Comparison of ENCODE assay signal across 13 cellular contexts in the genomic region with DNA sequence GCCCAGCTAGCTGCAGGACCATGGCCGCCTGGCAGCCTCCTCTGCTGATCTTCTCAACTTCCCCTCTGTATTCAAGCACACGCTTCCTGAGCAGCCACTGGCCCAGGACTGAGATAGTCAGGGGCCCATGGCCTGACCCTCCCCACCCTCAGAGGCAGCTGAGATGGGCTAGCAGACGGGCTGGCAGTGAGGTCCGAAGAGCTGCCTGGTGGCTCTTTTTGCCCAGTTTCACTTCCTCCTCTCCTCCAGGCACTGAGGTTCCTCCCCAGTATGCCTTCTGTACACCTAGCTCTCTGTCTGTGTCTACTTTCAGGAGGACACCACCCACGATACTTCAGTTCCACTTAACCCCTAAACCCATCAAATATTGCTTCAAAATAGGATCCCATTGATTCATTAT.
DNase-seq lines count a peak whose midpoint lies in the region; ATAC-seq and TF ChIP-seq lines count a peak whose summit lies in the region.
"Had no signal": no experiment of that assay in that cellular context is flagged by ENCODE, and none has a peak within 500 bp of the region (broad histone marks: within the 10 kb centered on the region; RNA-seq: fewer than 3 reads in every experiment).

No MANE protein-coding gene starts in this region.

- H3K9me3 ChIP-seq in stomach (no peaks in the 10 kb centered on the region), testis (no peaks in the 10 kb centered on the region)
- H3K9me3 ChIP-seq: left lung, sigmoid colon had no signal

- peak; percentile 34 for DNase-seq in GM13976 (ENCODE audit: low spot score)
- peak; percentile 88 for DNase-seq in RPMI8226
- DNase-seq in stomach = no peak
- no peak for DNase-seq in testis
- DNase-seq in KBM-7 = no peak
- DNase-seq in AML-193 (lab: John Stamatoyannopoulos, UW) = no peak
- DNase-seq: sigmoid colon; stimulated activated naive CD4-positive, alpha-beta T cell had no signal

- H3K4me1 ChIP-seq in stomach (peaks cover 9 to 36% (median 19%) of the 10 kb centered on the region in 4 donors), testis (peaks cover 7% of the 10 kb centered on the region)

- in situ Hi-C loops in GM13976 (cut with MboI; ENCODE audit: low sequenced_read_pairs, unreplicated experiment) (loop anchor here (25.0 kb wide), 2 partner anchors 824 to 1274 kb away; partner anchors contain the start of gene IGFBP3), KBM-7 (cut with MboI; ENCODE audit: low pct_unique_long_range_greater_than_20kb, low sequenced_read_pairs) (no loop called here)

- TF ChIP-seq CTCF in GM13976 (IDR thresholded peaks at IDR 0.05; ENCODE audit: borderline replicate concordance, control extremely low read depth, extremely low read depth, insufficient read depth, missing control alignments) (no peak), stomach (IDR thresholded peaks at IDR 0.05) (no peak), testis (IDR thresholded peaks at IDR 0.05) (no peak)

- no peak for TF ChIP-seq EP300 in stomach (IDR thresholded peaks at IDR 0.05)

- ATAC-seq in GM19467 (IDR thresholded peaks at IDR 0.05; ENCODE audit: unreplicated experiment) (peak; percentile 96), HG03066 (IDR thresholded peaks at IDR 0.05; ENCODE audit: low read depth, unreplicated experiment) (peak; percentile 85)
- ATAC-seq: esophagus mucosa, left lung had no signal

- intact Hi-C loops in stomach (cut with DNase I; ENCODE audit: low total_unique reads) = no loop called here
- intact Hi-C loops in testis (cut with DNase I; ENCODE audit: low total_unique reads) = loop anchor here (10.0 kb wide), 1 partner anchor 58 kb away; no protein-coding TSS in a partner anchor

- H3K27ac ChIP-seq in stomach = no peak overlapping the region
- no peak overlapping the region for H3K27ac ChIP-seq in testis
- H3K27ac ChIP-seq: C4-2B, left lung had no signal

- no peaks in the 10 kb centered on the region for H3K36me3 ChIP-seq in stomach
- H3K36me3 ChIP-seq in testis (ENCODE audit: low read depth, missing control alignments) = no peaks in the 10 kb centered on the region
- H3K36me3 ChIP-seq: left lung, sigmoid colon had no signal

- H3K27me3 ChIP-seq in stomach (no peaks in the 10 kb centered on the region), testis (no peaks in the 10 kb centered on the region)
- H3K27me3 ChIP-seq: left lung, sigmoid colon had no signal

- TF ChIP-seq POLR2A in stomach (IDR thresholded peaks at IDR 0.05) (no peak), testis (IDR thresholded peaks at IDR 0.05) (no peak)

- H3K4me3 ChIP-seq in stomach (no peak overlapping the region), testis (no peak overlapping the region)
- H3K4me3 ChIP-seq: left lung, sigmoid colon had no signal

- 81 to 92% (median 88%) methylated on average over 4 to 5 of the region's 5 CpGs for WGBS in stomach, 5 donors
- 87 to 94% methylated on average over 5 of the region's 5 CpGs for WGBS in testis, 2 donors

Comparison
In these comparisons a context has a peak if more than half of its experiments do, and no peak if none do; other contexts are left out.
1. DNase-seq: peak in GM13976 (single experiment) and RPMI8226 (single experiment); none in stomach (single experiment), testis (single experiment), KBM-7 (single experiment) and AML-193 (0 of 2).